Comparison of ENCODE assay signal across 30 cellular contexts in genomic region chr14:65794674-65795279, GRCh38.
"Had no signal": no experiment of that assay in that cellular context is flagged by ENCODE, and none has a peak within 500 bp of the region (broad histone marks: within the 10 kb centered on the region; RNA-seq: fewer than 3 reads in every experiment).

No MANE protein-coding gene starts in this region.

- H3K27ac ChIP-seq: ascending aorta, coronary artery, dorsolateral prefrontal cortex, epithelial cell of prostate, esophagus squamous epithelium, VCaP had no signal

- H3K27me3 Mint-ChIP-seq: activated T-cell treated with anti-CD3 and anti-CD28 coated beads, Interleukin-2, amount 50 U/mL, for 24 hours; dendritic cell treated with granulocyte-macrophage colony-stimulating factor and Interleukin-4, amounts not matched to agents 40 ng/mL and 50 ng/mL, for 4 days had no signal

- DNase-seq: activated CD4-positive, alpha-beta memory T cell treated with anti-CD3 and anti-CD28 coated beads, Interleukin-2, amount 10 ng/mL, durations not matched to agents 7 days and 5 days; activated CD4-positive, alpha-beta T cell treated with anti-CD3 and anti-CD28 coated beads for 1 hour; activated CD4-positive, alpha-beta T cell treated with anti-CD3 and anti-CD28 coated beads for 4 hours; activated CD4-positive, alpha-beta T cell treated with anti-CD3 and anti-CD28 coated beads, Interleukin-2, amount 10 ng/mL, durations not matched to agents 7 days and 5 days; activated CD4-positive, alpha-beta T cell treated with anti-CD3 and anti-CD28 coated beads, Interleukin-2, amount 50 U/mL, for 4 hours; activated CD8-positive, alpha-beta memory T cell treated with anti-CD3 and anti-CD28 coated beads, Interleukin-2, amount 50 U/mL, for 48 hours; activated gamma-delta T cell; activated naive CD4-positive, alpha-beta T cell; activated naive CD4-positive, alpha-beta T cell treated with anti-CD3 and anti-CD28 coated beads, Interleukin-2, amount 10 ng/mL, durations not matched to agents 7 days and 5 days; activated naive CD8-positive, alpha-beta T cell treated with anti-CD3 and anti-CD28 coated beads, Interleukin-2, amount 10 ng/mL, durations not matched to agents 7 days and 5 days; activated T-cell treated with anti-CD3 and anti-CD28 coated beads for 4 hours; activated T-cell treated with anti-CD3 and anti-CD28 coated beads, Interleukin-2, amount 50 U/mL, for 24 hours; activated T-cell treated with anti-CD3 and anti-CD28 coated beads, Interleukin-2, amount 50 U/mL, for 72 hours; dorsolateral prefrontal cortex; effector CD4-positive, alpha-beta T cell; effector memory CD8-positive, alpha-beta T cell; esophagus squamous epithelium; foreskin fibroblast; head of caudate nucleus; T-helper 1 cell; T-helper 2 cell had no signal

- ATAC-seq: activated naive CD4-positive, alpha-beta T cell treated with anti-CD3 and anti-CD28 coated beads, Interleukin-2, amount 50 U/mL, for 72 hours; activated T-cell treated with anti-CD3 and anti-CD28 coated beads, Interleukin-2, amount 50 U/mL, for 72 hours; effector memory CD8-positive, alpha-beta T cell; WTC11 had no signal

- H3K27me3 ChIP-seq: ascending aorta, dorsolateral prefrontal cortex had no signal

- H3K4me1 ChIP-seq: ascending aorta, esophagus squamous epithelium had no signal

- H3K4me3 Mint-ChIP-seq: activated CD4-positive, alpha-beta memory T cell treated with anti-CD3 and anti-CD28 coated beads, Interleukin-2, amount 10 ng/mL, durations not matched to agents 7 days and 5 days; activated CD4-positive, alpha-beta T cell treated with anti-CD3 and anti-CD28 coated beads, Interleukin-2, amount 10 ng/mL, durations not matched to agents 7 days and 5 days; activated naive CD4-positive, alpha-beta T cell treated with anti-CD3 and anti-CD28 coated beads, Interleukin-2, amount 10 ng/mL, durations not matched to agents 7 days and 5 days; activated naive CD8-positive, alpha-beta T cell treated with anti-CD3 and anti-CD28 coated beads, Interleukin-2, amount 10 ng/mL, durations not matched to agents 7 days and 5 days; activated T-cell treated with anti-CD3 and anti-CD28 coated beads, Interleukin-2, amount 50 U/mL, for 24 hours; activated T-cell treated with anti-CD3 and anti-CD28 coated beads, Interleukin-2, amount 50 U/mL, for 72 hours; brain; central memory CD8-positive, alpha-beta T cell; dendritic cell treated with granulocyte-macrophage colony-stimulating factor and Interleukin-4, amounts not matched to agents 40 ng/mL and 50 ng/mL, for 4 days; effector memory CD8-positive, alpha-beta T cell; WTC11 had no signal

- H3K36me3 ChIP-seq: ascending aorta, esophagus squamous epithelium had no signal

- H3K27ac Mint-ChIP-seq: activated CD4-positive, alpha-beta memory T cell treated with anti-CD3 and anti-CD28 coated beads, Interleukin-2, amount 10 ng/mL, durations not matched to agents 7 days and 5 days; activated CD4-positive, alpha-beta T cell treated with anti-CD3 and anti-CD28 coated beads, Interleukin-2, amount 10 ng/mL, durations not matched to agents 7 days and 5 days; activated naive CD4-positive, alpha-beta T cell treated with anti-CD3 and anti-CD28 coated beads, Interleukin-2, amount 10 ng/mL, durations not matched to agents 7 days and 5 days; activated naive CD4-positive, alpha-beta T cell treated with anti-CD3 and anti-CD28 coated beads, Interleukin-2, amount 50 U/mL, for 72 hours; activated naive CD8-positive, alpha-beta T cell treated with anti-CD3 and anti-CD28 coated beads, Interleukin-2, amount 10 ng/mL, durations not matched to agents 7 days and 5 days; activated T-cell treated with anti-CD3 and anti-CD28 coated beads, Interleukin-2, amount 50 U/mL, for 24 hours; activated T-cell treated with anti-CD3 and anti-CD28 coated beads, Interleukin-2, amount 50 U/mL, for 72 hours; brain; dendritic cell treated with granulocyte-macrophage colony-stimulating factor and Interleukin-4, amounts not matched to agents 40 ng/mL and 50 ng/mL, for 4 days; effector memory CD8-positive, alpha-beta T cell; WTC11 had no signal

- H3K9me3 ChIP-seq: ascending aorta, esophagus squamous epithelium had no signal

- H3K4me3 ChIP-seq: ascending aorta, coronary artery, dorsolateral prefrontal cortex, esophagus squamous epithelium had no signal

- H3K36me3 Mint-ChIP-seq: activated naive CD4-positive, alpha-beta T cell treated with anti-CD3 and anti-CD28 coated beads, Interleukin-2, amount 10 ng/mL, durations not matched to agents 7 days and 5 days; activated naive CD4-positive, alpha-beta T cell treated with anti-CD3 and anti-CD28 coated beads, Interleukin-2, amount 50 U/mL, for 72 hours; activated naive CD8-positive, alpha-beta T cell treated with anti-CD3 and anti-CD28 coated beads, Interleukin-2, amount 10 ng/mL, durations not matched to agents 7 days and 5 days; brain; WTC11 had no signal

- H3K4me1 Mint-ChIP-seq: activated CD4-positive, alpha-beta memory T cell treated with anti-CD3 and anti-CD28 coated beads, Interleukin-2, amount 10 ng/mL, durations not matched to agents 7 days and 5 days; activated CD4-positive, alpha-beta T cell treated with anti-CD3 and anti-CD28 coated beads, Interleukin-2, amount 10 ng/mL, durations not matched to agents 7 days and 5 days; activated naive CD4-positive, alpha-beta T cell treated with anti-CD3 and anti-CD28 coated beads, Interleukin-2, amount 10 ng/mL, durations not matched to agents 7 days and 5 days; activated naive CD8-positive, alpha-beta T cell treated with anti-CD3 and anti-CD28 coated beads, Interleukin-2, amount 10 ng/mL, durations not matched to agents 7 days and 5 days; central memory CD8-positive, alpha-beta T cell; WTC11 had no signal
